Comparison of ENCODE assay signal across 1 cellular context in the genomic region with DNA sequence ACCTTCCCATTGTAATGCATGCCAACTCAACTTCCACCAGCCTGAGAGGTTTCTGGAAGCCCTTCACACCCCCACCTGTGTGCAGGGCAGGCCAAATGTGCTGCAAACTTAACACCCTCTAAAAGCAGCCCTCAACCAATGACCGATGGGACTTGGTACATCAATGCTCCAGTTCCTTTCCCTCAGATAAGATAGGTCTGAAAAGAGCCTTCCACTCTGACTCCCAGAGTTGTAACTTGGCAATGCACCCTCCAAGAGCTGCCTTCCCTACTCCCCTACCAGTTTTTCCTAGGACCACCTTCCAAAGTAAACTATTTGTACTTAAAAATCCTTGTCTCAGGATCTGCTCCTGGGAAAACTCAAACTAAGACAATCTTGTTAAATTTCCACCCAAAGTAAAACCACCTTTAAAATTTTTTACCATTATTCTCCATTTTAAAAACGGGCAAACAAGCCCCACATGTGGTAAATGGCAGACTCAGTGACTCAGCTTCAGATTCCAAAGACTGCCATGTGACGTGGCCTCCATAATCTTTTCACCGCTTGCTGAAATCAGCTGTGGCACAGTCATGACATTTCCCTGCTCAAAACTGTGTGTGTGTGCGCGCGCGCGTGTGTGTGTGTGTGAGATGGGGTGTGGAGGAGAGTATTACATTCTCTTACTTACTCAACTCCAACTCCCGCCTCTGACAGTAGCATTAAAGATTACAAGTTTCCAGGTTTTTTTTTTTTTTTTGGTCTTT.
TF ChIP-seq lines count a peak whose summit lies in the region.

No MANE protein-coding gene starts in this region.

TF ChIP-seq in K562, 482 proteins besides CTCF, POLR2A, EP300 and RAD21 (continued from another document and continues in another):
- 0 out of 2 replicates have a peak, but pooled peaks have one; percentile 49 for TF ChIP-seq ZNF589 (CRISPR knock-in tag; IDR thresholded peaks at IDR 0.05; ENCODE audit: low read depth)
- TF ChIP-seq, protein P1, sequence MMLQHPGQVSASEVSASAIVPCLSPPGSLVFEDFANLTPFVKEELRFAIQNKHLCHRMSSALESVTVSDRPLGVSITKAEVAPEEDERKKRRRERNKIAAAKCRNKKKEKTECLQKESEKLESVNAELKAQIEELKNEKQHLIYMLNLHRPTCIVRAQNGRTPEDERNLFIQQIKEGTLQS (IDR thresholded peaks at IDR 0.05) = peak; percentile 70
- TF ChIP-seq, protein P1 (CRISPR knock-in tag; conservative IDR thresholded peaks at IDR 0.05) = no peak
- TF ChIP-seq, protein P2, sequence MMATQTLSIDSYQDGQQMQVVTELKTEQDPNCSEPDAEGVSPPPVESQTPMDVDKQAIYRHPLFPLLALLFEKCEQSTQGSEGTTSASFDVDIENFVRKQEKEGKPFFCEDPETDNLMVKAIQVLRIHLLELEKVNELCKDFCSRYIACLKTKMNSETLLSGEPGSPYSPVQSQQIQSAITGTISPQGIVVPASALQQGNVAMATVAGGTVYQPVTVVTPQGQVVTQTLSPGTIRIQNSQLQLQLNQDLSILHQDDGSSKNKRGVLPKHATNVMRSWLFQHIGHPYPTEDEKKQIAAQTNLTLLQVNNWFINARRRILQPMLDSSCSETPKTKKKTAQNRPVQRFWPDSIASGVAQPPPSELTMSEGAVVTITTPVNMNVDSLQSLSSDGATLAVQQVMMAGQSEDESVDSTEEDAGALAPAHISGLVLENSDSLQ (IDR thresholded peaks at IDR 0.05) = peak; percentile 18; the same call in 1 of the 2 replicates
- no peak for TF ChIP-seq ZNF586 (CRISPR knock-in tag; conservative IDR thresholded peaks at IDR 0.05)
- TF ChIP-seq, protein P3, sequence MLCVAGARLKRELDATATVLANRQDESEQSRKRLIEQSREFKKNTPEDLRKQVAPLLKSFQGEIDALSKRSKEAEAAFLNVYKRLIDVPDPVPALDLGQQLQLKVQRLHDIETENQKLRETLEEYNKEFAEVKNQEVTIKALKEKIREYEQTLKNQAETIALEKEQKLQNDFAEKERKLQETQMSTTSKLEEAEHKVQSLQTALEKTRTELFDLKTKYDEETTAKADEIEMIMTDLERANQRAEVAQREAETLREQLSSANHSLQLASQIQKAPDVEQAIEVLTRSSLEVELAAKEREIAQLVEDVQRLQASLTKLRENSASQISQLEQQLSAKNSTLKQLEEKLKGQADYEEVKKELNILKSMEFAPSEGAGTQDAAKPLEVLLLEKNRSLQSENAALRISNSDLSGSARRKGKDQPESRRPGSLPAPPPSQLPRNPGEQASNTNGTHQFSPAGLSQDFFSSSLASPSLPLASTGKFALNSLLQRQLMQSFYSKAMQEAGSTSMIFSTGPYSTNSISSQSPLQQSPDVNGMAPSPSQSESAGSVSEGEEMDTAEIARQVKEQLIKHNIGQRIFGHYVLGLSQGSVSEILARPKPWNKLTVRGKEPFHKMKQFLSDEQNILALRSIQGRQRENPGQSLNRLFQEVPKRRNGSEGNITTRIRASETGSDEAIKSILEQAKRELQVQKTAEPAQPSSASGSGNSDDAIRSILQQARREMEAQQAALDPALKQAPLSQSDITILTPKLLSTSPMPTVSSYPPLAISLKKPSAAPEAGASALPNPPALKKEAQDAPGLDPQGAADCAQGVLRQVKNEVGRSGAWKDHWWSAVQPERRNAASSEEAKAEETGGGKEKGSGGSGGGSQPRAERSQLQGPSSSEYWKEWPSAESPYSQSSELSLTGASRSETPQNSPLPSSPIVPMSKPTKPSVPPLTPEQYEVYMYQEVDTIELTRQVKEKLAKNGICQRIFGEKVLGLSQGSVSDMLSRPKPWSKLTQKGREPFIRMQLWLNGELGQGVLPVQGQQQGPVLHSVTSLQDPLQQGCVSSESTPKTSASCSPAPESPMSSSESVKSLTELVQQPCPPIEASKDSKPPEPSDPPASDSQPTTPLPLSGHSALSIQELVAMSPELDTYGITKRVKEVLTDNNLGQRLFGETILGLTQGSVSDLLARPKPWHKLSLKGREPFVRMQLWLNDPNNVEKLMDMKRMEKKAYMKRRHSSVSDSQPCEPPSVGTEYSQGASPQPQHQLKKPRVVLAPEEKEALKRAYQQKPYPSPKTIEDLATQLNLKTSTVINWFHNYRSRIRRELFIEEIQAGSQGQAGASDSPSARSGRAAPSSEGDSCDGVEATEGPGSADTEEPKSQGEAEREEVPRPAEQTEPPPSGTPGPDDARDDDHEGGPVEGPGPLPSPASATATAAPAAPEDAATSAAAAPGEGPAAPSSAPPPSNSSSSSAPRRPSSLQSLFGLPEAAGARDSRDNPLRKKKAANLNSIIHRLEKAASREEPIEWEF (CRISPR knock-in tag; IDR thresholded peaks at IDR 0.05) = peak; percentile 56; the same call in 1 of the 2 replicates
- TF ChIP-seq ZNF146 (CRISPR knock-in tag; IDR thresholded peaks at IDR 0.05; ENCODE audit: unreplicated experiment) = no peak
- no peak for TF ChIP-seq HDAC8 (tag; IDR thresholded peaks at IDR 0.05)
- peak; percentile 41; the same call in 1 of the 2 replicates for TF ChIP-seq RAD51 (IDR thresholded peaks at IDR 0.05; ENCODE audit: borderline replicate concordance, low read depth)
- TF ChIP-seq ZBTB17 (CRISPR knock-in tag; IDR thresholded peaks at IDR 0.05) = no peak
- TF ChIP-seq CBFB (CRISPR knock-in tag; IDR thresholded peaks at IDR 0.05) = no peak
- TF ChIP-seq ZNF12 (CRISPR knock-in tag; IDR thresholded peaks at IDR 0.05) = no peak
- TF ChIP-seq SIN3B (IDR thresholded peaks at IDR 0.05; ENCODE audit: low read depth) = no peak
- 0 out of 2 replicates have a peak, but pooled peaks have one; percentile 42 for TF ChIP-seq BACH1 (tag; IDR thresholded peaks at IDR 0.05)
- no peak for TF ChIP-seq BRF1 (IDR thresholded peaks at IDR 0.05; ENCODE audit: borderline replicate concordance, extremely low read depth, insufficient read length)
- TF ChIP-seq POLR2AphosphoS2 (IDR thresholded peaks at IDR 0.05; ENCODE audit: low read length) = no peak
- TF ChIP-seq MEIS2 (IDR thresholded peaks at IDR 0.05; ENCODE audit: partially characterized antibody) = peak; percentile 23
- TF ChIP-seq, protein P4, sequence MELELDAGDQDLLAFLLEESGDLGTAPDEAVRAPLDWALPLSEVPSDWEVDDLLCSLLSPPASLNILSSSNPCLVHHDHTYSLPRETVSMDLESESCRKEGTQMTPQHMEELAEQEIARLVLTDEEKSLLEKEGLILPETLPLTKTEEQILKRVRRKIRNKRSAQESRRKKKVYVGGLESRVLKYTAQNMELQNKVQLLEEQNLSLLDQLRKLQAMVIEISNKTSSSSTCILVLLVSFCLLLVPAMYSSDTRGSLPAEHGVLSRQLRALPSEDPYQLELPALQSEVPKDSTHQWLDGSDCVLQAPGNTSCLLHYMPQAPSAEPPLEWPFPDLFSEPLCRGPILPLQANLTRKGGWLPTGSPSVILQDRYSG (tag; conservative IDR thresholded peaks at IDR 0.05; ENCODE audit: low read depth) = peak; percentile 90
- TF ChIP-seq TAF1 (IDR thresholded peaks at IDR 0.05; ENCODE audit: control insufficient read depth, extremely low read depth, insufficient read depth, low read length, severe bottlenecking) = no peak
- no peak for TF ChIP-seq ESRRB (CRISPR knock-in tag; IDR thresholded peaks at IDR 0.05; ENCODE audit: borderline replicate concordance)
- TF ChIP-seq MAFG (tag; conservative IDR thresholded peaks at IDR 0.05) = peak; percentile 67
- no peak for TF ChIP-seq ZNF76 (CRISPR knock-in tag; IDR thresholded peaks at IDR 0.05; ENCODE audit: borderline replicate concordance)
- TF ChIP-seq, protein P5, sequence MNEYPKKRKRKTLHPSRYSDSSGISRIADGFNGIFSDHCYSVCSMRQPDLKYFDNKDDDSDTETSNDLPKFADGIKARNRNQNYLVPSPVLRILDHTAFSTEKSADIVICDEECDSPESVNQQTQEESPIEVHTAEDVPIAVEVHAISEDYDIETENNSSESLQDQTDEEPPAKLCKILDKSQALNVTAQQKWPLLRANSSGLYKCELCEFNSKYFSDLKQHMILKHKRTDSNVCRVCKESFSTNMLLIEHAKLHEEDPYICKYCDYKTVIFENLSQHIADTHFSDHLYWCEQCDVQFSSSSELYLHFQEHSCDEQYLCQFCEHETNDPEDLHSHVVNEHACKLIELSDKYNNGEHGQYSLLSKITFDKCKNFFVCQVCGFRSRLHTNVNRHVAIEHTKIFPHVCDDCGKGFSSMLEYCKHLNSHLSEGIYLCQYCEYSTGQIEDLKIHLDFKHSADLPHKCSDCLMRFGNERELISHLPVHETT (CRISPR knock-in tag; conservative IDR thresholded peaks at IDR 0.05 in 1 of 2, IDR thresholded peaks at IDR 0.05 in 1 of 2) = peak in 1 of 2 experiments; percentile 75; a peak in 2 of 4 replicates
- TF ChIP-seq, protein P6, sequence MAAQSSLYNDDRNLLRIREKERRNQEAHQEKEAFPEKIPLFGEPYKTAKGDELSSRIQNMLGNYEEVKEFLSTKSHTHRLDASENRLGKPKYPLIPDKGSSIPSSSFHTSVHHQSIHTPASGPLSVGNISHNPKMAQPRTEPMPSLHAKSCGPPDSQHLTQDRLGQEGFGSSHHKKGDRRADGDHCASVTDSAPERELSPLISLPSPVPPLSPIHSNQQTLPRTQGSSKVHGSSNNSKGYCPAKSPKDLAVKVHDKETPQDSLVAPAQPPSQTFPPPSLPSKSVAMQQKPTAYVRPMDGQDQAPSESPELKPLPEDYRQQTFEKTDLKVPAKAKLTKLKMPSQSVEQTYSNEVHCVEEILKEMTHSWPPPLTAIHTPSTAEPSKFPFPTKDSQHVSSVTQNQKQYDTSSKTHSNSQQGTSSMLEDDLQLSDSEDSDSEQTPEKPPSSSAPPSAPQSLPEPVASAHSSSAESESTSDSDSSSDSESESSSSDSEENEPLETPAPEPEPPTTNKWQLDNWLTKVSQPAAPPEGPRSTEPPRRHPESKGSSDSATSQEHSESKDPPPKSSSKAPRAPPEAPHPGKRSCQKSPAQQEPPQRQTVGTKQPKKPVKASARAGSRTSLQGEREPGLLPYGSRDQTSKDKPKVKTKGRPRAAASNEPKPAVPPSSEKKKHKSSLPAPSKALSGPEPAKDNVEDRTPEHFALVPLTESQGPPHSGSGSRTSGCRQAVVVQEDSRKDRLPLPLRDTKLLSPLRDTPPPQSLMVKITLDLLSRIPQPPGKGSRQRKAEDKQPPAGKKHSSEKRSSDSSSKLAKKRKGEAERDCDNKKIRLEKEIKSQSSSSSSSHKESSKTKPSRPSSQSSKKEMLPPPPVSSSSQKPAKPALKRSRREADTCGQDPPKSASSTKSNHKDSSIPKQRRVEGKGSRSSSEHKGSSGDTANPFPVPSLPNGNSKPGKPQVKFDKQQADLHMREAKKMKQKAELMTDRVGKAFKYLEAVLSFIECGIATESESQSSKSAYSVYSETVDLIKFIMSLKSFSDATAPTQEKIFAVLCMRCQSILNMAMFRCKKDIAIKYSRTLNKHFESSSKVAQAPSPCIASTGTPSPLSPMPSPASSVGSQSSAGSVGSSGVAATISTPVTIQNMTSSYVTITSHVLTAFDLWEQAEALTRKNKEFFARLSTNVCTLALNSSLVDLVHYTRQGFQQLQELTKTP (IDR thresholded peaks at IDR 0.05; ENCODE audit: low read depth in 1 of 2, partially characterized antibody in 2 of 2) = no peak
- no peak for TF ChIP-seq ZNF507 (tag; conservative IDR thresholded peaks at IDR 0.05)
- TF ChIP-seq TEAD2 (tag; IDR thresholded peaks at IDR 0.05) = peak; percentile 14; the same call in 1 of the 2 replicates
- TF ChIP-seq DACH1 (IDR thresholded peaks at IDR 0.05; ENCODE audit: partially characterized antibody) = peak; percentile 78
- TF ChIP-seq, protein P7, sequence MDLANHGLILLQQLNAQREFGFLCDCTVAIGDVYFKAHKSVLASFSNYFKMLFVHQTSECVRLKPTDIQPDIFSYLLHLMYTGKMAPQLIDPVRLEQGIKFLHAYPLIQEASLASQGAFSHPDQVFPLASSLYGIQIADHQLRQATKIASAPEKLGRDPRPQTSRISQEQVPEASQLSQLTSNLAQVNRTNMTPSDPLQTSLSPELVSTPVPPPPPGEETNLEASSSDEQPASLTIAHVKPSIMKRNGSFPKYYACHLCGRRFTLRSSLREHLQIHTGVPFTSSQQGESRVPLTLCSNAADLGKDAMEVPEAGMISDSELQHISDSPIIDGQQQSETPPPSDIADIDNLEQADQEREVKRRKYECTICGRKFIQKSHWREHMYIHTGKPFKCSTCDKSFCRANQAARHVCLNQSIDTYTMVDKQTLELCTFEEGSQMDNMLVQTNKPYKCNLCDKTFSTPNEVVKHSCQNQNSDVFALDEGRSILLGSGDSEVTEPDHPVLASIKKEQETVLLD (IDR thresholded peaks at IDR 0.05) = no peak
- TF ChIP-seq TAF9B (IDR thresholded peaks at IDR 0.05; ENCODE audit: partially characterized antibody) = peak; percentile 52
- no peak for TF ChIP-seq HDAC3 (IDR thresholded peaks at IDR 0.05; ENCODE audit: borderline replicate concordance, partially characterized antibody)
- TF ChIP-seq SAFB (IDR thresholded peaks at IDR 0.05; ENCODE audit: borderline replicate concordance, low read depth, low read length) = no peak
- TF ChIP-seq YY1 (IDR thresholded peaks at IDR 0.05; ENCODE audit: borderline replicate concordance in 1 of 3, control insufficient read depth in 1 of 3, extremely low read depth in 1 of 3, insufficient read depth in 3 of 3, insufficient read length in 1 of 3, insufficient replicate concordance in 2 of 3, low read depth in 1 of 3, low read length in 2 of 3) = peak in 1 of 3 experiments; percentile 73
- TF ChIP-seq, protein P8, sequence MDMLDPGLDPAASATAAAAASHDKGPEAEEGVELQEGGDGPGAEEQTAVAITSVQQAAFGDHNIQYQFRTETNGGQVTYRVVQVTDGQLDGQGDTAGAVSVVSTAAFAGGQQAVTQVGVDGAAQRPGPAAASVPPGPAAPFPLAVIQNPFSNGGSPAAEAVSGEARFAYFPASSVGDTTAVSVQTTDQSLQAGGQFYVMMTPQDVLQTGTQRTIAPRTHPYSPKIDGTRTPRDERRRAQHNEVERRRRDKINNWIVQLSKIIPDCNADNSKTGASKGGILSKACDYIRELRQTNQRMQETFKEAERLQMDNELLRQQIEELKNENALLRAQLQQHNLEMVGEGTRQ (CRISPR knock-in tag; IDR thresholded peaks at IDR 0.05) = peak; percentile 31; the same call in 1 of the 2 replicates
- TF ChIP-seq MYC (IDR thresholded peaks at IDR 0.05; ENCODE audit: low read depth, low read length) = peak; percentile 35; the same call in 1 of the 2 replicates
- TF ChIP-seq MYC (CRISPR knock-in tag; IDR thresholded peaks at IDR 0.05; ENCODE audit: borderline replicate concordance, low read depth) = no peak
- TF ChIP-seq NR2C2 (CRISPR knock-in tag; IDR thresholded peaks at IDR 0.05) = no peak
- no peak for TF ChIP-seq NR2C2 (tag; IDR thresholded peaks at IDR 0.05)
- TF ChIP-seq, protein P9, sequence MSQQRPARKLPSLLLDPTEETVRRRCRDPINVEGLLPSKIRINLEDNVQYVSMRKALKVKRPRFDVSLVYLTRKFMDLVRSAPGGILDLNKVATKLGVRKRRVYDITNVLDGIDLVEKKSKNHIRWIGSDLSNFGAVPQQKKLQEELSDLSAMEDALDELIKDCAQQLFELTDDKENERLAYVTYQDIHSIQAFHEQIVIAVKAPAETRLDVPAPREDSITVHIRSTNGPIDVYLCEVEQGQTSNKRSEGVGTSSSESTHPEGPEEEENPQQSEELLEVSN (IDR thresholded peaks at IDR 0.05; ENCODE audit: borderline replicate concordance in 1 of 2, extremely low read depth in 1 of 2, insufficient read depth in 1 of 2, insufficient read length in 1 of 2, low read depth in 1 of 2, low read length in 1 of 2, poor library complexity in 1 of 2, severe bottlenecking in 1 of 2) = peak in 1 of 2 experiments; percentile 10
